10 cellular contexts compared by ENCODE assay signal in the genomic region with DNA sequence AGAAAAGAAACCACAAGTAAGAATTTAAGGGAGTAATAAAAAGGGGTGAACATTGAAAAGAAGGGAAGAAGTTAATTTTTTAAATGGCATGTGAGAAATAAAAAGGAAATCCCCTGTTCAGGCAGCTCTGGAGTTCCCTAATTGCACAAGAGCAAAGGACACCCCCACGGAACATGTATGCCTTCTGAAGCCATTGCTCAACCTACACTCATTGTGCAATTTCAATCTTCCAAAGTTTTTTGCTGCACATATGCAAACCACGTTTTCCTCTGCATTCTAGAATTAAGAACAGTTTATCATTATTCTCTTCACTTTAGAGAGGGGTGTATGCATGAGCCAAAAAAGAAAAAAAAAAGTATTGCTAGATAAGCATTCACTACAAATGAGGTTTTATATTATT.
DNase-seq lines count a peak whose midpoint lies in the region; ATAC-seq and TF ChIP-seq lines count a peak whose summit lies in the region.
"Had no signal": no experiment of that assay in that cellular context is flagged by ENCODE, and none has a peak within 500 bp of the region (broad histone marks: within the 10 kb centered on the region; RNA-seq: fewer than 3 reads in every experiment).

No MANE protein-coding gene starts in this region.

- H3K4me1 ChIP-seq in tibial artery = peaks cover 0 to 10% (median 0%) of the 10 kb centered on the region in 4 donors

- H3K9me3 Mint-ChIP-seq in T-helper 1 cell treated with Interleukin-12 subunit alpha and Interleukin-12 subunit beta and Interleukin-4 antibody, amounts not matched to agents 30 μg/mL and 1 μg/mL, for 36 hours = no peaks in the 10 kb centered on the region
- no peaks in the 10 kb centered on the region for H3K9me3 Mint-ChIP-seq in chondrocyte (ENCODE audit: low read depth)

- H3K36me3 ChIP-seq in tibial artery = peaks cover 6 to 44% (median 15%) of the 10 kb centered on the region in 3 donors

- H3K27me3 Mint-ChIP-seq in T-helper 1 cell treated with Interleukin-12 subunit alpha and Interleukin-12 subunit beta and Interleukin-4 antibody, amounts not matched to agents 30 μg/mL and 1 μg/mL, for 36 hours (ENCODE audit: low read depth) = no peaks in the 10 kb centered on the region
- no peaks in the 10 kb centered on the region for H3K27me3 Mint-ChIP-seq in chondrocyte (ENCODE audit: low read depth)

- no peak overlapping the region for H3K27ac ChIP-seq in tibial artery
- H3K27ac ChIP-seq: 22Rv1 had no signal

- ATAC-seq in left lobe of liver = peak; percentile 77

- peak overlapping the region; percentile 29 for H3K27ac Mint-ChIP-seq in T-helper 1 cell treated with Interleukin-12 subunit alpha and Interleukin-12 subunit beta and Interleukin-4 antibody, amounts not matched to agents 30 μg/mL and 1 μg/mL, for 36 hours
- H3K27ac Mint-ChIP-seq in chondrocyte (ENCODE audit: unreplicated experiment) = no peak overlapping the region

- peaks cover 32% of the 10 kb centered on the region for H3K36me3 Mint-ChIP-seq in T-helper 1 cell treated with Interleukin-12 subunit alpha and Interleukin-12 subunit beta and Interleukin-4 antibody, amounts not matched to agents 30 μg/mL and 1 μg/mL, for 36 hours (ENCODE audit: low read depth)
- H3K36me3 Mint-ChIP-seq in chondrocyte (ENCODE audit: low read depth) = peaks cover 18% of the 10 kb centered on the region

- H3K4me3 Mint-ChIP-seq in T-helper 1 cell treated with Interleukin-12 subunit alpha and Interleukin-12 subunit beta and Interleukin-4 antibody, amounts not matched to agents 30 μg/mL and 1 μg/mL, for 36 hours = no peak overlapping the region
- H3K4me3 Mint-ChIP-seq in chondrocyte (ENCODE audit: unreplicated experiment) = no peak overlapping the region

- TF ChIP-seq CTCF in astrocyte of the spinal cord (IDR thresholded peaks at IDR 0.05; ENCODE audit: low read depth, low read length) (no peak), tibial artery (IDR thresholded peaks at IDR 0.05) (no peak), chondrocyte (IDR thresholded peaks at IDR 0.05) (no peak)

- DNase-seq in T-helper 1 cell (no peak), astrocyte of the spinal cord (ENCODE audit: low read depth, low spot score) (peak; percentile 39), left lobe of liver (ENCODE audit: low spot score) (no peak), tibial artery (peak; percentile 33 to 58), chondrocyte (ENCODE audit: low spot score) (no peak), NCI-H510A treated with DMSO at 0.1 percent for 48 hours (lab: John Stamatoyannopoulos, UW) (no peak), DMS 273 (lab: John Stamatoyannopoulos, UW; ENCODE audit: unreplicated experiment) (no peak)
- DNase-seq: thyroid gland had no signal

- H3K9me3 ChIP-seq in tibial artery = no peaks in the 10 kb centered on the region
- H3K9me3 ChIP-seq: thyroid gland had no signal

- peaks cover 20% of the 10 kb centered on the region for H3K4me1 Mint-ChIP-seq in T-helper 1 cell treated with Interleukin-12 subunit alpha and Interleukin-12 subunit beta and Interleukin-4 antibody, amounts not matched to agents 30 μg/mL and 1 μg/mL, for 36 hours (ENCODE audit: low read depth)
- peaks cover 27% of the 10 kb centered on the region for H3K4me1 Mint-ChIP-seq in chondrocyte (ENCODE audit: low read depth)

- in situ Hi-C loops in astrocyte of the spinal cord (cut with HindIII; ENCODE audit: low sequenced_read_pairs) = no loop called here

- no peaks in the 10 kb centered on the region for H3K27me3 ChIP-seq in tibial artery
- H3K27me3 ChIP-seq: thyroid gland had no signal

- H3K4me3 ChIP-seq in astrocyte of the spinal cord (ENCODE audit: low read depth, low read length) (no peak overlapping the region), tibial artery (no peak overlapping the region)
- H3K4me3 ChIP-seq: thyroid gland had no signal

- intact Hi-C loops in tibial artery (cut with DNase I; ENCODE audit: low total_unique reads) = no loop called here

Comparison
In these comparisons a context has a peak if more than half of its experiments do, and no peak if none do; other contexts are left out.
1. DNase-seq: peak in astrocyte of the spinal cord (single experiment) and tibial artery (2 of 2); none in T-helper 1 cell (0 of 5), left lobe of liver (single experiment), chondrocyte (single experiment), NCI-H510A treated with DMSO at 0.1 percent for 48 hours (single experiment) and DMS 273 (single experiment).